ENCODE assay signal across 8 cellular contexts in the genomic region with DNA sequence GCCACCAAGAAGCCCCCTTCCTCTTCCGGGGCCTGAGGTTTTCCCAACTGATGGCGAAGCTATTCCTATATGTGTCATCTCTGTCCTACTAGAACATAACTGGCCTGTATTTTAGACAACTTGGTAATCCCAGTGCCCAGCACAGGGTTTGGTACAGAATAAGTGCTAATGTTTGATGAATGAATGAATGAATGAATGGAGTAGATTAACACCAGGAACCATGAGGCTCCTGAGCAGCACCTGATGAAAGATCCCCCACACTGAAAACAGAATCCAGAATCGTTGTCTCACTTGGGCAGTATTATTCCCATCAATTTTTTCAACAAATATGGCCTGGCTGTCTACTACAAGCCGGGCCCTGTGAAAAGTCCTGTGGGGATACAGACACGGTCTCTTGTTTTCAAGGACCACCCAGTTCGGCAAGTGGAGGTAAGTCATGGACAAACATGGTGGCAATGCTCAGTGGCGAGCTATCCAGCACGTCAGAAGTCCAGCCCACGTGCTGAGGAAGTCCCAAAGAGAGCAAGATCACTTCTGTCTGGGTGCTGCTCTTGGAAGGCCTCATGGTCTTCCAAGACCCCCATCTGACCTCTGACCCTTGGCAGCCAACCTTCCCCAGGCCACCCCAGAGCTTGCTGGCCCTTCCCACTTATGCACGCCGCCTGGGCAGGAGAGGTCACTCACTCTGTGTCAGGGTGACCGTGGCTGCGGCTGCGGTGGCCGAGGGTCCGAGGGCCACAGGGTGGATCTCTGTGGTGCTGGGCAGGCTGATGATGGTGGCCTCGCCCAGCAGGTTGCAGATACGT. TPM values are rescaled to one million over a fixed set of nuclear protein-coding genes. Genes with fewer than 3 reads are reported as not detected.
DNase-seq lines count a peak whose midpoint lies in the region; ATAC-seq and TF ChIP-seq lines count a peak whose summit lies in the region.

No MANE protein-coding gene starts in this region.

- CTCF ChIA-PET in SK-N-SH (lab: Yijun Ruan, JAX) = interaction anchor here (1.1 to 4.7 kb wide), 6 partner anchors 11 to 123 kb away, joined by 4 to 18 read pairs (median 8); no protein-coding TSS in a partner anchor

- WGBS in SK-N-SH (ENCODE audit: low lambda C conversion rate) = 98% methylated on average over 15 of the region's 18 CpGs

- peaks cover 10 to 19% of the 10 kb centered on the region in 2 experiments; a peak in 2 of 4 replicates for H3K4me1 ChIP-seq in SK-N-SH (ENCODE audit: control insufficient read depth in 1 of 2, insufficient read depth in 2 of 2, low read depth in 1 of 2, low read length in 1 of 2)

- no peaks in the 10 kb centered on the region for H3K27me3 Mint-ChIP-seq in activated naive CD8-positive, alpha-beta T cell treated with anti-CD3 and anti-CD28 coated beads, Interleukin-2, amount 50 U/mL, for 24 hours
- H3K27me3 Mint-ChIP-seq in immature natural killer cell (ENCODE audit: low read depth in 3 of 3) = peaks cover 0 to 4% (median 0%) of the 10 kb centered on the region in 3 donors
- H3K27me3 Mint-ChIP-seq in natural killer cell treated with Interleukin-12 subunit alpha and Interleukin-12 subunit beta and Interleukin-15 and Interleukin-18, amount 100 ng/mL, for 72 hours = no peaks in the 10 kb centered on the region

- H4K20me1 ChIP-seq in SK-N-SH (ENCODE audit: insufficient read depth) = no peaks in the 10 kb centered on the region

- peaks cover 65% of the 10 kb centered on the region for H3K4me1 Mint-ChIP-seq in activated naive CD8-positive, alpha-beta T cell treated with anti-CD3 and anti-CD28 coated beads, Interleukin-2, amount 50 U/mL, for 24 hours
- peaks cover 45 to 46% of the 10 kb centered on the region in 2 donors for H3K4me1 Mint-ChIP-seq in immature natural killer cell
- H3K4me1 Mint-ChIP-seq in natural killer cell treated with Interleukin-12 subunit alpha and Interleukin-12 subunit beta and Interleukin-15 and Interleukin-18, amount 100 ng/mL, for 72 hours (ENCODE audit: low read depth in 2 of 2) = peaks cover 30 to 37% of the 10 kb centered on the region in 2 donors

- H3K27ac Mint-ChIP-seq in activated naive CD8-positive, alpha-beta T cell treated with anti-CD3 and anti-CD28 coated beads, Interleukin-2, amount 50 U/mL, for 24 hours = peak overlapping the region; percentile 85
- peak overlapping the region in 4 of 6 donors; percentile 78 to 94 (median 89) for H3K27ac Mint-ChIP-seq in immature natural killer cell
- H3K27ac Mint-ChIP-seq in natural killer cell treated with Interleukin-12 subunit alpha and Interleukin-12 subunit beta and Interleukin-15 and Interleukin-18, amount 100 ng/mL, for 72 hours = no peak overlapping the region

- H3K4me3 ChIP-seq in SK-N-SH (ENCODE audit: low read depth in 2 of 2, low read length in 1 of 2) = peak overlapping the region; percentile 50 to 65

- H3K27ac ChIP-seq in SK-N-SH (ENCODE audit: low read depth in 2 of 2, low read length in 1 of 2) (peak overlapping the region; percentile 62 to 72; a peak in 2 of 4 replicates), substantia nigra (ENCODE audit: low read depth, low read length, poor library complexity, severe bottlenecking) (peak overlapping the region; percentile 91)

- no peaks in the 10 kb centered on the region for H3K9me2 ChIP-seq in SK-N-SH

- ATAC-seq in SK-N-SH treated with all-trans-retinoic acid at 6 μM for 48 hours = no peak
- ATAC-seq in activated naive CD8-positive, alpha-beta T cell treated with anti-CD3 and anti-CD28 coated beads, Interleukin-2, amount 50 U/mL, for 24 hours = no peak
- no peak for ATAC-seq in natural killer cell treated with Interleukin-12 subunit alpha and Interleukin-12 subunit beta and Interleukin-15 and Interleukin-18, amount 100 ng/mL, for 72 hours

- peaks cover 0 to 3% of the 10 kb centered on the region in 2 experiments for H3K36me3 ChIP-seq in SK-N-SH (replicated peaks in 1 of 2; ENCODE audit: control insufficient read depth in 1 of 2, insufficient read depth in 2 of 2, low read length in 1 of 2)

- no peak for TF ChIP-seq RAD21 in SK-N-SH (IDR thresholded peaks at IDR 0.05; ENCODE audit: low read length)

- H3K9ac ChIP-seq in SK-N-SH = no peak overlapping the region

- peaks cover 58% of the 10 kb centered on the region for H3K79me2 ChIP-seq in SK-N-SH (ENCODE audit: insufficient read depth)

- no peaks in the 10 kb centered on the region for H3K27me3 ChIP-seq in SK-N-SH (ENCODE audit: insufficient read depth)

- no peak for DNase-seq in SK-N-SH
- no peak for DNase-seq in activated naive CD8-positive, alpha-beta T cell treated with anti-CD3 and anti-CD28 coated beads, Interleukin-2, amount 50 U/mL, for 24 hours
- no peak for DNase-seq in immature natural killer cell
- DNase-seq in substantia nigra (lab: John Stamatoyannopoulos, UW) = peak in 2 of 49 donors; percentile 29 to 37
- no peak for DNase-seq in GM19238 (ENCODE audit: insufficient read length, low spot score)
- no peak for DNase-seq in natural killer cell treated with Interleukin-12 subunit alpha and Interleukin-12 subunit beta and Interleukin-15 and Interleukin-18, amount 100 ng/mL, for 72 hours (ENCODE audit: low spot score)
- no peak for DNase-seq in NCI-H446 treated with DMSO at 0.1 percent for 48 hours (lab: John Stamatoyannopoulos, UW)

- no peak overlapping the region for H2AFZ ChIP-seq in SK-N-SH (ENCODE audit: low read depth)

- no peak for TF ChIP-seq EP300 in SK-N-SH (IDR thresholded peaks at IDR 0.05; ENCODE audit: borderline replicate concordance in 1 of 2, low read depth in 1 of 2, low read length in 1 of 2)

- no peak overlapping the region for H3K4me3 Mint-ChIP-seq in activated naive CD8-positive, alpha-beta T cell treated with anti-CD3 and anti-CD28 coated beads, Interleukin-2, amount 50 U/mL, for 24 hours
- peak overlapping the region in 4 of 5 donors; percentile 68 to 89 (median 76) for H3K4me3 Mint-ChIP-seq in immature natural killer cell
- H3K4me3 Mint-ChIP-seq in natural killer cell treated with Interleukin-12 subunit alpha and Interleukin-12 subunit beta and Interleukin-15 and Interleukin-18, amount 100 ng/mL, for 72 hours = no peak overlapping the region

- H3K9me3 ChIP-seq in SK-N-SH = no peaks in the 10 kb centered on the region

- TF ChIP-seq CTCF in SK-N-SH (IDR thresholded peaks at IDR 0.05) = no peak

- POLR2A ChIA-PET in SK-N-SH (lab: Yijun Ruan, JAX) = interaction anchor here (2.4 kb wide), 1 partner anchor 20 kb away, joined by 10 read pairs; no protein-coding TSS in a partner anchor

- H3K4me2 ChIP-seq in SK-N-SH = peak overlapping the region; percentile 92

- no peaks in the 10 kb centered on the region for H3K9me3 Mint-ChIP-seq in activated naive CD8-positive, alpha-beta T cell treated with anti-CD3 and anti-CD28 coated beads, Interleukin-2, amount 50 U/mL, for 24 hours
- H3K9me3 Mint-ChIP-seq in immature natural killer cell = no peaks in the 10 kb centered on the region
- H3K9me3 Mint-ChIP-seq in natural killer cell treated with Interleukin-12 subunit alpha and Interleukin-12 subunit beta and Interleukin-15 and Interleukin-18, amount 100 ng/mL, for 72 hours = no peaks in the 10 kb centered on the region

- H3F3A ChIP-seq in SK-N-SH (replicated peaks; ENCODE audit: insufficient read depth) = no peaks in the 10 kb centered on the region

- peaks cover 7% of the 10 kb centered on the region for H3K36me3 Mint-ChIP-seq in activated naive CD8-positive, alpha-beta T cell treated with anti-CD3 and anti-CD28 coated beads, Interleukin-2, amount 50 U/mL, for 24 hours (ENCODE audit: low read depth)
- H3K36me3 Mint-ChIP-seq in immature natural killer cell = peaks cover 0 to 7% (median 6%) of the 10 kb centered on the region in 3 donors
- H3K36me3 Mint-ChIP-seq in natural killer cell treated with Interleukin-12 subunit alpha and Interleukin-12 subunit beta and Interleukin-15 and Interleukin-18, amount 100 ng/mL, for 72 hours = no peaks in the 10 kb centered on the region

TF ChIP-seq in SK-N-SH, 30 proteins besides CTCF, POLR2A, EP300 and RAD21 (continues in another document):
- TF ChIP-seq GABPA (IDR thresholded peaks at IDR 0.05; ENCODE audit: low read depth) = no peak
- no peak for TF ChIP-seq FOXM1 (IDR thresholded peaks at IDR 0.05; ENCODE audit: low read depth)
- TF ChIP-seq TAF1 (IDR thresholded peaks at IDR 0.05; ENCODE audit: borderline replicate concordance, low read depth, low read length) = no peak

TF ChIP-seq in SK-N-SH treated with all-trans-retinoic acid at 6 μM for 48 hours, 23 proteins besides CTCF, POLR2A, EP300 and RAD21 (continues in another document):
- TF ChIP-seq, protein P1, sequence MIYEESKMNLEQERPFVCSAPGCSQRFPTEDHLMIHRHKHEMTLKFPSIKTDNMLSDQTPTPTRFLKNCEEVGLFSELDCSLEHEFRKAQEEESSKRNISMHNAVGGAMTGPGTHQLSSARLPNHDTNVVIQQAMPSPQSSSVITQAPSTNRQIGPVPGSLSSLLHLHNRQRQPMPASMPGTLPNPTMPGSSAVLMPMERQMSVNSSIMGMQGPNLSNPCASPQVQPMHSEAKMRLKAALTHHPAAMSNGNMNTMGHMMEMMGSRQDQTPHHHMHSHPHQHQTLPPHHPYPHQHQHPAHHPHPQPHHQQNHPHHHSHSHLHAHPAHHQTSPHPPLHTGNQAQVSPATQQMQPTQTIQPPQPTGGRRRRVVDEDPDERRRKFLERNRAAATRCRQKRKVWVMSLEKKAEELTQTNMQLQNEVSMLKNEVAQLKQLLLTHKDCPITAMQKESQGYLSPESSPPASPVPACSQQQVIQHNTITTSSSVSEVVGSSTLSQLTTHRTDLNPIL (CRISPR knock-in tag; IDR thresholded peaks at IDR 0.05; ENCODE audit: low read depth) = no peak
- TF ChIP-seq ZC3H10 (CRISPR knock-in tag; IDR thresholded peaks at IDR 0.05) (no peak), TOX (CRISPR knock-in tag; IDR thresholded peaks at IDR 0.05; ENCODE audit: borderline replicate concordance) (no peak), TCF4 (CRISPR knock-in tag; IDR thresholded peaks at IDR 0.05; ENCODE audit: borderline replicate concordance) (no peak), ESRRG (CRISPR knock-in tag; IDR thresholded peaks at IDR 0.05) (no peak)

RNA-seq across cellular contexts. Expression of gene NAIF1, which starts 1.0 kb away (rescaled TPM):
- polyA plus RNA-seq in SK-N-SH (2012; rRNA removed) (14.6 and 14.8 TPM in 2 replicates), immature natural killer cell (10 to 100 TPM in 2 of 3 donors, 1 to 10 TPM in 1; 5.1 to 17.2 (median 10.5) TPM)
- 10.0 and 12.9 TPM in 2 replicates for polyA plus RNA-seq in SK-N-SH (2012; cell fraction: cytosol; rRNA removed)
- 7.9 and 8.3 TPM in 2 replicates for polyA plus RNA-seq in SK-N-SH (2012; cell fraction: nucleus; rRNA removed)
- total RNA-seq in natural killer cell treated with Interleukin-12 subunit alpha and Interleukin-12 subunit beta and Interleukin-15 and Interleukin-18, amount 100 ng/mL, for 72 hours = 10 to 100 TPM; 15.7 to 16.4 TPM

RNA-seq across cellular contexts. Expression of gene SLC25A25, which starts 1.9 kb away (rescaled TPM):
- polyA plus RNA-seq in SK-N-SH (2012; rRNA removed) = 12.1 and 12.3 TPM in 2 replicates
- polyA plus RNA-seq in SK-N-SH (2012; cell fraction: cytosol; rRNA removed) = 7.5 and 10.3 TPM in 2 replicates
- 19.6 and 24.1 TPM in 2 replicates for polyA plus RNA-seq in SK-N-SH (2012; cell fraction: nucleus; rRNA removed)
- polyA plus RNA-seq in immature natural killer cell = 1 to 10 TPM; 2.8 to 8.8 (median 4.9) TPM
- 10 to 100 TPM; 15.0 to 23.2 TPM for total RNA-seq in natural killer cell treated with Interleukin-12 subunit alpha and Interleukin-12 subunit beta and Interleukin-15 and Interleukin-18, amount 100 ng/mL, for 72 hours

Comparison
In these comparisons a context has a peak if more than half of its experiments do, and no peak if none do; other contexts are left out.
1. H3K27ac Mint-ChIP-seq: peak in activated naive CD8-positive, alpha-beta T cell treated with anti-CD3 and anti-CD28 coated beads, Interleukin-2, amount 50 U/mL, for 24 hours (single experiment) and immature natural killer cell (4 of 6); none in natural killer cell treated with Interleukin-12 subunit alpha and Interleukin-12 subunit beta and Interleukin-15 and Interleukin-18, amount 100 ng/mL, for 72 hours (0 of 2).
2. H3K4me3 Mint-ChIP-seq: peak in immature natural killer cell (4 of 5); none in activated naive CD8-positive, alpha-beta T cell treated with anti-CD3 and anti-CD28 coated beads, Interleukin-2, amount 50 U/mL, for 24 hours (single experiment) and natural killer cell treated with Interleukin-12 subunit alpha and Interleukin-12 subunit beta and Interleukin-15 and Interleukin-18, amount 100 ng/mL, for 72 hours (single experiment).